12 cellular contexts compared by ENCODE assay signal in the genomic region with DNA sequence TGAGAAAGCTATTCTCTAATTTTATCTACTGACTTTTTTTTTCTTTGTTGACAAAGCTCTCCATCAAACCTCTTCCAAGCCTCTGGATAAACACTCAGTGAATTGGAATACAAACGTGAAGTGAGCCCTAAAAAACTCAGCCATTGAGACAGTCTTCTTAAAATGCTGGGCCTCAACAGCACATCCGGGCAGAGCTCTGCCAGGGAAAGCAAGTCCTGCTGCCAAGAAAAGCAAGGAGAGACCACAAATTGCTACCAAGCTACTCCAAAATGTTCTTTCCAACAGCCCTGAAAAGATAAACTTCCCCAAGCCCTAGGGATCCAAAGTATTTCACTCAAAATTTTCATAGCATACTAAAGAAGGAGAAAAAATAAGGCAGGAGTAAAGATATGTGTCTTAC. TPM values are rescaled to one million over a fixed set of nuclear protein-coding genes. Genes with fewer than 3 reads are reported as not detected.
DNase-seq lines count a peak whose midpoint lies in the region; ATAC-seq and TF ChIP-seq lines count a peak whose summit lies in the region.
"Had no signal": no experiment of that assay in that cellular context is flagged by ENCODE, and none has a peak within 500 bp of the region (broad histone marks: within the 10 kb centered on the region; RNA-seq: fewer than 3 reads in every experiment).

No MANE protein-coding gene starts in this region.

- H3K4me1 ChIP-seq in mesenchymal stem cell (ENCODE audit: control insufficient read depth, insufficient read depth, low read depth, low read length), result no peaks in the 10 kb centered on the region
- H3K4me1 ChIP-seq: neural progenitor cell had no signal

- peaks cover 0 to 96% of the 10 kb centered on the region in 2 experiments for H3K36me3 ChIP-seq in mesenchymal stem cell (ENCODE audit: control insufficient read depth in 1 of 2, insufficient read depth in 2 of 2, low read depth in 1 of 2, low read length in 2 of 2)

- H4K91ac ChIP-seq in mesenchymal stem cell (ENCODE audit: low read length), result no peak overlapping the region

- H3K4ac ChIP-seq in mesenchymal stem cell (ENCODE audit: low read depth in 1 of 2, low read length in 2 of 2), result no peak overlapping the region

- no peak overlapping the region for H4K8ac ChIP-seq in mesenchymal stem cell (ENCODE audit: low read length)

- TF ChIP-seq CTCF in AG09309 (IDR thresholded peaks at IDR 0.05; ENCODE audit: control insufficient read depth, insufficient read depth, low read depth, low read length, missing control alignments), result no peak

- H2BK120ac ChIP-seq in mesenchymal stem cell (ENCODE audit: low read depth, low read length), result no peak overlapping the region

- H2AK5ac ChIP-seq in mesenchymal stem cell (ENCODE audit: low read length, severe bottlenecking), result no peak overlapping the region

- H2BK15ac ChIP-seq in mesenchymal stem cell (ENCODE audit: low read depth, poor library complexity, severe bottlenecking), result no peak overlapping the region

- H2AFZ ChIP-seq in mesenchymal stem cell (ENCODE audit: low read depth, low read length), result no peak overlapping the region
- H2AFZ ChIP-seq: neural progenitor cell had no signal

- H3K9me3 ChIP-seq in mesenchymal stem cell (ENCODE audit: control insufficient read depth, low read length), result no peaks in the 10 kb centered on the region

- no peak overlapping the region for H3K4me2 ChIP-seq in mesenchymal stem cell (ENCODE audit: low read length, poor library complexity, severe bottlenecking)
- H3K4me2 ChIP-seq: neural progenitor cell had no signal

- ATAC-seq in GM19467 (IDR thresholded peaks at IDR 0.05; ENCODE audit: unreplicated experiment) (no peak), HG03439 (IDR thresholded peaks at IDR 0.05; ENCODE audit: unreplicated experiment) (no peak), HG02885 (IDR thresholded peaks at IDR 0.05; ENCODE audit: poor library complexity, unreplicated experiment) (no peak)
- ATAC-seq: activated naive CD4-positive, alpha-beta T cell treated with anti-CD3 and anti-CD28 coated beads, Interleukin-2, amount 50 U/mL, for 72 hours had no signal

- DNase-seq in AG09309 (ENCODE audit: low read depth) (peak; percentile 55), NCI-H1092 treated with DMSO at 0.1 percent for 48 hours (lab: John Stamatoyannopoulos, UW) (peak; percentile 55), cerebellar cortex (ENCODE audit: low spot score) (peak; percentile 15), mesenchymal stem cell (no peak)
- DNase-seq in activated CD4-positive, alpha-beta T cell treated with anti-CD3 and anti-CD28 coated beads, Interleukin-2, amount 50 U/mL, for 1 hour, result no peak
- DNase-seq: NCI-H526 treated with DMSO at 0.1 percent for 48 hours; stimulated activated CD4-positive, alpha-beta T cell treated with anti-CD3 and anti-CD28 coated beads, Interleukin-1b, Interleukin-23, amount 100 ng/mL, for 48 hours had no signal

- H3K79me1 ChIP-seq in mesenchymal stem cell (replicated peaks; ENCODE audit: low read length, poor library complexity, severe bottlenecking), result no peaks in the 10 kb centered on the region

- H3K4me3 ChIP-seq in AG09309 (ENCODE audit: control insufficient read depth, low read depth, low read length) (no peak overlapping the region), mesenchymal stem cell (ENCODE audit: insufficient read depth in 1 of 2, low read depth in 1 of 2, low read length in 2 of 2) (no peak overlapping the region)
- H3K4me3 ChIP-seq: neural progenitor cell had no signal

- H3K9ac ChIP-seq in mesenchymal stem cell (ENCODE audit: low read length), result peak overlapping the region; percentile 3
- H3K9ac ChIP-seq: neural progenitor cell had no signal

- H3K27me3 ChIP-seq in mesenchymal stem cell (ENCODE audit: control insufficient read depth in 1 of 2, insufficient read depth in 1 of 2, low read length in 2 of 2), result peaks cover 0 to 72% of the 10 kb centered on the region in 2 experiments

- no peak overlapping the region for H3K23ac ChIP-seq in mesenchymal stem cell (ENCODE audit: low read length in 2 of 2)

- no peak overlapping the region for H2BK5ac ChIP-seq in mesenchymal stem cell (ENCODE audit: low read depth, low read length, poor library complexity, severe bottlenecking)

- H3K18ac ChIP-seq in mesenchymal stem cell (ENCODE audit: low read depth in 1 of 2, low read length in 2 of 2), result no peak overlapping the region

- H3K14ac ChIP-seq in mesenchymal stem cell (ENCODE audit: low read length in 2 of 2), result no peak overlapping the region

- H3K27ac ChIP-seq in mesenchymal stem cell (ENCODE audit: low read length, poor library complexity, severe bottlenecking), result no peak overlapping the region
- H3K27ac ChIP-seq: neural progenitor cell had no signal

- WGBS in mesenchymal stem cell, result 86% methylated on average over 2 of the region's 2 CpGs

- H2BK12ac ChIP-seq in mesenchymal stem cell (ENCODE audit: low read length in 2 of 2), result no peak overlapping the region

RNA-seq across cellular contexts. Expression of a gene that starts 7.8 kb away (rescaled TPM):
- polyA plus RNA-seq in mesenchymal stem cell (2013, experiment 1 of 2), result 0.18 TPM
- polyA plus RNA-seq in mesenchymal stem cell (2013, experiment 2 of 2), result 0.11 TPM

Comparison
In these comparisons a context has a peak if more than half of its experiments do, and no peak if none do; other contexts are left out.
1. DNase-seq: peak in AG09309 (single experiment), NCI-H1092 treated with DMSO at 0.1 percent for 48 hours (single experiment) and cerebellar cortex (single experiment); none in mesenchymal stem cell (single experiment) and activated CD4-positive, alpha-beta T cell treated with anti-CD3 and anti-CD28 coated beads, Interleukin-2, amount 50 U/mL, for 1 hour (single experiment).